Comparison of ENCODE assay signal across 1 cellular context in the genomic region with DNA sequence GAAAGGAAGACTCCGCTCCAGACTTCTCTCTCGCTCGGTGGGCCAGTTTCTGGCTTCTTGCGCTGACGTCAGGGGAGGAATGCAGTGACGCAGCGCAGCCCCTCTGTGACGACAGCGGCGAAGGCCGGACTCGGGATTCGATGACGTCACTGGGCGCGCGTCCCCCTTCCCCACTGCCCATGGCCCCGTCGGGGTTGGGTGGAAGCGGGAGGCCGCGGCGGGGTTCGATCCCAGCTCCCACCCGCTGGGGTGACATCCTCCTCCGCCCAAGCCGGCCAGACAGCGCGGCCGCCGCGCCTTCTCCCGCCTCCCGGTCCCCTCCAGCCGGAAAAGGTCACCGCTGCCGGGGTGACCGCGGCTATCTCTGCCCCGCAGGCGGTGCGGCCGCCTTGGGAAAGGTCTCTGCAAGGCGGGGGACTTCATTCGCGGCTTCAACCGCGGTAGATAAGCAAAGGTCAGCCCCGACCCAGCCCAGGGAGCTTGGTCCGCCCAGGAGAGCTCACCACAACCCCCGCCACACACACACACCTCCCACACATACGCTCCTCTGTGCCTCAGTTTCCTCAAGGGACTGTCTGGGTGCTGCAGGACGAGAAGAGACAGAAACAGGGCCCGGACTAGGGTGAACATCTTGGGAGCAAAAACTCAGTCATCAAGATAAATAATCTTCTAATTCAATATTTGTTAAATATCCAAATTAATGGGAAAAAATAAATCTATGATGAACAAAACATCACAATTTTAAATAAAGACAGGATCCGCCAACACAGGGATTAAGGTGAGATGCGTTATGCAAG.
TF ChIP-seq lines count a peak whose summit lies in the region.

No MANE protein-coding gene starts in this region.

TF ChIP-seq in IMR-90, 13 proteins besides CTCF, POLR2A, EP300 and RAD21:
- TF ChIP-seq, protein P1, sequence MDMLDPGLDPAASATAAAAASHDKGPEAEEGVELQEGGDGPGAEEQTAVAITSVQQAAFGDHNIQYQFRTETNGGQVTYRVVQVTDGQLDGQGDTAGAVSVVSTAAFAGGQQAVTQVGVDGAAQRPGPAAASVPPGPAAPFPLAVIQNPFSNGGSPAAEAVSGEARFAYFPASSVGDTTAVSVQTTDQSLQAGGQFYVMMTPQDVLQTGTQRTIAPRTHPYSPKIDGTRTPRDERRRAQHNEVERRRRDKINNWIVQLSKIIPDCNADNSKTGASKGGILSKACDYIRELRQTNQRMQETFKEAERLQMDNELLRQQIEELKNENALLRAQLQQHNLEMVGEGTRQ (IDR thresholded peaks at IDR 0.05; ENCODE audit: low read depth, low read length): no peak
- TF ChIP-seq, protein P2, sequence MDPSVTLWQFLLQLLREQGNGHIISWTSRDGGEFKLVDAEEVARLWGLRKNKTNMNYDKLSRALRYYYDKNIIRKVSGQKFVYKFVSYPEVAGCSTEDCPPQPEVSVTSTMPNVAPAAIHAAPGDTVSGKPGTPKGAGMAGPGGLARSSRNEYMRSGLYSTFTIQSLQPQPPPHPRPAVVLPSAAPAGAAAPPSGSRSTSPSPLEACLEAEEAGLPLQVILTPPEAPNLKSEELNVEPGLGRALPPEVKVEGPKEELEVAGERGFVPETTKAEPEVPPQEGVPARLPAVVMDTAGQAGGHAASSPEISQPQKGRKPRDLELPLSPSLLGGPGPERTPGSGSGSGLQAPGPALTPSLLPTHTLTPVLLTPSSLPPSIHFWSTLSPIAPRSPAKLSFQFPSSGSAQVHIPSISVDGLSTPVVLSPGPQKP (IDR thresholded peaks at IDR 0.05; ENCODE audit: borderline replicate concordance, low read depth, low read length): no peak
- no peak for TF ChIP-seq CHD1 (IDR thresholded peaks at IDR 0.05; ENCODE audit: low read depth, low read length)
- TF ChIP-seq RCOR1 (IDR thresholded peaks at IDR 0.05; ENCODE audit: insufficient replicate concordance, low read length): peak; percentile 82
- no peak for TF ChIP-seq NFE2L2 (IDR thresholded peaks at IDR 0.05; ENCODE audit: low read depth, low read length)
- no peak for TF ChIP-seq SMC3 (IDR thresholded peaks at IDR 0.05; ENCODE audit: low read depth, low read length)
- 0 out of 2 replicates have a peak, but pooled peaks have one; percentile 41 for TF ChIP-seq BHLHE40 (IDR thresholded peaks at IDR 0.05; ENCODE audit: low read depth, low read length)
- TF ChIP-seq MXI1 (IDR thresholded peaks at IDR 0.05; ENCODE audit: borderline replicate concordance, low read depth, low read length): 0 out of 2 replicates have a peak, but pooled peaks have one; percentile 14
- TF ChIP-seq CEBPB (IDR thresholded peaks at IDR 0.05; ENCODE audit: low read depth, low read length): no peak
- TF ChIP-seq RFX5 (IDR thresholded peaks at IDR 0.05; ENCODE audit: low read depth, low read length): no peak
- no peak for TF ChIP-seq MAFK (IDR thresholded peaks at IDR 0.05; ENCODE audit: low read depth, low read length)
- no peak; the same call in 1 of the 2 replicates for TF ChIP-seq FOS (IDR thresholded peaks at IDR 0.05; ENCODE audit: low read depth, low read length)
- peak; percentile 70 for TF ChIP-seq MAZ (IDR thresholded peaks at IDR 0.05; ENCODE audit: borderline replicate concordance, low read depth, low read length)
